ENCODE assay signal across 1 cellular context in the genomic region with DNA sequence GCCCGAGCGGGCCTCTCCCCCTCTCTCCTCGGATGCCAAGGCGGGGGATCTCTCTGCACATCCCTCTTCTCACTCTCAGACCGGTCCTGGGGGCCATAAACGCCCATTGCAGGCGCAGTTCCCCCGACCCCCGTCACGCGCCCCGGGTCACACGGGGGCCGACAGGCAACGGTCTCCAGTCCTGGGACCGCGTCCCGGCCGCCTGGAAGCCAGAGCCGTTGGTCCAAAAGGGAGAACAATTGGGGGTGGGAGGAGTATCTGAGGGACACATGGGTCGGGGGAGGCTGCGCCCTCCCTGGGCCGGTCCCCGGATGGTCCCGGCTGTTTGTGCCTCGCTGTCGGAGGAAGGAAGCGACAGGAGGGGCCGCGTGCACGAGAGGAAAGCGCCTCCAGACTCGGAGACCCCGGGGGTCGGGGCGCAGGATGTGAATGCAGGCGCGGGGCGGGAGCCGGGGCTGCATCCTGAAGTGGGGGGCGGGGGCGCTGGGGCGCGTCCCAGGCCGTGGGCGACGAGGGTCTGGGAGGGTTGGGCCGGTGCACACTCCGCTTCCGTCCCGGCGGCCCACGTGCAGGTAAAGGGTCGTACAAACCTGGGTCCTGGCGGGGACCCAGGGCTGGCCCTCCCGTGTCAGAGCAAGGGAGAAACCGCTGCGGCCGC.
A peak's percentile ranks its signal among the peaks of the same experiment; 100 is the strongest.
TF ChIP-seq lines count a peak whose summit lies in the region.

No MANE protein-coding gene starts in this region.

TF ChIP-seq in HepG2, 621 proteins besides CTCF, POLR2A, EP300 and RAD21 (continued from another document and continues in another):
- TF ChIP-seq, protein P1, sequence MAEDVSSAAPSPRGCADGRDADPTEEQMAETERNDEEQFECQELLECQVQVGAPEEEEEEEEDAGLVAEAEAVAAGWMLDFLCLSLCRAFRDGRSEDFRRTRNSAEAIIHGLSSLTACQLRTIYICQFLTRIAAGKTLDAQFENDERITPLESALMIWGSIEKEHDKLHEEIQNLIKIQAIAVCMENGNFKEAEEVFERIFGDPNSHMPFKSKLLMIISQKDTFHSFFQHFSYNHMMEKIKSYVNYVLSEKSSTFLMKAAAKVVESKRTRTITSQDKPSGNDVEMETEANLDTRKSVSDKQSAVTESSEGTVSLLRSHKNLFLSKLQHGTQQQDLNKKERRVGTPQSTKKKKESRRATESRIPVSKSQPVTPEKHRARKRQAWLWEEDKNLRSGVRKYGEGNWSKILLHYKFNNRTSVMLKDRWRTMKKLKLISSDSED (CRISPR knock-in tag; IDR thresholded peaks at IDR 0.05) = no peak; the same call in 1 of the 2 replicates
- TF ChIP-seq, protein P2, sequence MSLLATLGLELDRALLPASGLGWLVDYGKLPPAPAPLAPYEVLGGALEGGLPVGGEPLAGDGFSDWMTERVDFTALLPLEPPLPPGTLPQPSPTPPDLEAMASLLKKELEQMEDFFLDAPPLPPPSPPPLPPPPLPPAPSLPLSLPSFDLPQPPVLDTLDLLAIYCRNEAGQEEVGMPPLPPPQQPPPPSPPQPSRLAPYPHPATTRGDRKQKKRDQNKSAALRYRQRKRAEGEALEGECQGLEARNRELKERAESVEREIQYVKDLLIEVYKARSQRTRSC (CRISPR knock-in tag; IDR thresholded peaks at IDR 0.05; ENCODE audit: low read depth) = no peak
- TF ChIP-seq ZFP62 (CRISPR knock-in tag; IDR thresholded peaks at IDR 0.05) (no peak), ZFP41 (CRISPR knock-in tag; IDR thresholded peaks at IDR 0.05; ENCODE audit: borderline replicate concordance) (no peak; the same call in 1 of the 2 replicates), HNRNPK (IDR thresholded peaks at IDR 0.05; ENCODE audit: low read depth, low read length, poor library complexity, severe bottlenecking) (peak; percentile 3), JUND (CRISPR knock-in tag; IDR thresholded peaks at IDR 0.05) (no peak), POLR2AphosphoS2 (IDR thresholded peaks at IDR 0.05; ENCODE audit: low read depth, low read length) (no peak), SMARCC2 (IDR thresholded peaks at IDR 0.05) (no peak), NKX3-1 (CRISPR knock-in tag; IDR thresholded peaks at IDR 0.05) (no peak; the same call in 1 of the 2 replicates), TBP (CRISPR knock-in tag; IDR thresholded peaks at IDR 0.05) (no peak), ZNF720 (CRISPR knock-in tag; IDR thresholded peaks at IDR 0.05) (no peak), ZNF562 (CRISPR knock-in tag; IDR thresholded peaks at IDR 0.05; ENCODE audit: borderline replicate concordance) (no peak), NRL (CRISPR knock-in tag; IDR thresholded peaks at IDR 0.05; ENCODE audit: borderline replicate concordance) (no peak), KDM1A (CRISPR knock-in tag; IDR thresholded peaks at IDR 0.05) (no peak), GABPA (IDR thresholded peaks at IDR 0.05; ENCODE audit: low read depth, low read length) (no peak), GABPA (CRISPR knock-in tag; IDR thresholded peaks at IDR 0.05; ENCODE audit: low read depth) (no peak), JARID2 (CRISPR knock-in tag; IDR thresholded peaks at IDR 0.05; ENCODE audit: insufficient replicate concordance) (no peak), ZBTB42 (CRISPR knock-in tag; IDR thresholded peaks at IDR 0.05) (0 out of 2 replicates have a peak, but pooled peaks have one; percentile 48), EEA1 (CRISPR knock-in tag; IDR thresholded peaks at IDR 0.05; ENCODE audit: borderline replicate concordance) (no peak), ZNF451 (CRISPR knock-in tag; IDR thresholded peaks at IDR 0.05) (no peak), SP4 (CRISPR knock-in tag; IDR thresholded peaks at IDR 0.05) (no peak), SIX1 (CRISPR knock-in tag; IDR thresholded peaks at IDR 0.05; ENCODE audit: borderline replicate concordance) (no peak), ZBTB1 (CRISPR knock-in tag; IDR thresholded peaks at IDR 0.05; ENCODE audit: borderline replicate concordance) (no peak), ATAD3A (CRISPR knock-in tag; IDR thresholded peaks at IDR 0.05) (no peak), ZNF724P (CRISPR knock-in tag; IDR thresholded peaks at IDR 0.05; ENCODE audit: borderline replicate concordance) (no peak), ZNF30 (CRISPR knock-in tag; IDR thresholded peaks at IDR 0.05) (no peak), ZNF550 (CRISPR knock-in tag; IDR thresholded peaks at IDR 0.05; ENCODE audit: borderline replicate concordance) (no peak; the same call in 1 of the 2 replicates), SNRNP70 (IDR thresholded peaks at IDR 0.05; ENCODE audit: low read depth, low read length) (no peak), NCOA2 (CRISPR knock-in tag; IDR thresholded peaks at IDR 0.05) (no peak), ZNF225 (CRISPR knock-in tag; IDR thresholded peaks at IDR 0.05) (no peak), ZNF607 (CRISPR knock-in tag; IDR thresholded peaks at IDR 0.05; ENCODE audit: borderline replicate concordance) (no peak), ARNTL (CRISPR knock-in tag; IDR thresholded peaks at IDR 0.05) (no peak; the same call in 1 of the 2 replicates), GPN1 (CRISPR knock-in tag; IDR thresholded peaks at IDR 0.05; ENCODE audit: borderline replicate concordance) (no peak), XBP1 (CRISPR knock-in tag; IDR thresholded peaks at IDR 0.05) (no peak), PHF8 (CRISPR knock-in tag; IDR thresholded peaks at IDR 0.05) (no peak), ZNF292 (CRISPR knock-in tag; IDR thresholded peaks at IDR 0.05; ENCODE audit: borderline replicate concordance, low read depth) (no peak), MBD4 (IDR thresholded peaks at IDR 0.05; ENCODE audit: borderline replicate concordance, low read length) (no peak), ARNT (IDR thresholded peaks at IDR 0.05) (no peak), ZNF619 (CRISPR knock-in tag; IDR thresholded peaks at IDR 0.05) (no peak), RARG (CRISPR knock-in tag; IDR thresholded peaks at IDR 0.05; ENCODE audit: low read depth) (no peak), TGIF2 (CRISPR knock-in tag; IDR thresholded peaks at IDR 0.05) (no peak), ZNF207 (IDR thresholded peaks at IDR 0.05; ENCODE audit: borderline replicate concordance) (no peak), ZNF776 (CRISPR knock-in tag; IDR thresholded peaks at IDR 0.05) (no peak), ZNF251 (CRISPR knock-in tag; IDR thresholded peaks at IDR 0.05) (no peak), MEIS2 (CRISPR knock-in tag; IDR thresholded peaks at IDR 0.05) (no peak), ZNF737 (CRISPR knock-in tag; IDR thresholded peaks at IDR 0.05; ENCODE audit: borderline replicate concordance) (no peak), NPAS2 (CRISPR knock-in tag; IDR thresholded peaks at IDR 0.05; ENCODE audit: borderline replicate concordance) (no peak)
- TF ChIP-seq, protein P3, sequence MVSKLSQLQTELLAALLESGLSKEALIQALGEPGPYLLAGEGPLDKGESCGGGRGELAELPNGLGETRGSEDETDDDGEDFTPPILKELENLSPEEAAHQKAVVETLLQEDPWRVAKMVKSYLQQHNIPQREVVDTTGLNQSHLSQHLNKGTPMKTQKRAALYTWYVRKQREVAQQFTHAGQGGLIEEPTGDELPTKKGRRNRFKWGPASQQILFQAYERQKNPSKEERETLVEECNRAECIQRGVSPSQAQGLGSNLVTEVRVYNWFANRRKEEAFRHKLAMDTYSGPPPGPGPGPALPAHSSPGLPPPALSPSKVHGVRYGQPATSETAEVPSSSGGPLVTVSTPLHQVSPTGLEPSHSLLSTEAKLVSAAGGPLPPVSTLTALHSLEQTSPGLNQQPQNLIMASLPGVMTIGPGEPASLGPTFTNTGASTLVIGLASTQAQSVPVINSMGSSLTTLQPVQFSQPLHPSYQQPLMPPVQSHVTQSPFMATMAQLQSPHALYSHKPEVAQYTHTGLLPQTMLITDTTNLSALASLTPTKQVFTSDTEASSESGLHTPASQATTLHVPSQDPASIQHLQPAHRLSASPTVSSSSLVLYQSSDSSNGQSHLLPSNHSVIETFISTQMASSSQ (IDR thresholded peaks at IDR 0.05; ENCODE audit: low read depth) = no peak
- TF ChIP-seq, protein P3 (CRISPR knock-in tag; IDR thresholded peaks at IDR 0.05; ENCODE audit: borderline replicate concordance) = no peak
- TF ChIP-seq, protein P4, sequence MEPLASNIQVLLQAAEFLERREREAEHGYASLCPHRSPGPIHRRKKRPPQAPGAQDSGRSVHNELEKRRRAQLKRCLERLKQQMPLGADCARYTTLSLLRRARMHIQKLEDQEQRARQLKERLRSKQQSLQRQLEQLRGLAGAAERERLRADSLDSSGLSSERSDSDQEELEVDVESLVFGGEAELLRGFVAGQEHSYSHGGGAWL (CRISPR knock-in tag; IDR thresholded peaks at IDR 0.05) = no peak
- TF ChIP-seq, protein P5, sequence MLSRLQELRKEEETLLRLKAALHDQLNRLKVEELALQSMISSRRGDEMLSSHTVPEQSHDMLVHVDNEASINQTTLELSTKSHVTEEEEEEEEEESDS (CRISPR knock-in tag; IDR thresholded peaks at IDR 0.05; ENCODE audit: borderline replicate concordance) = no peak
- TF ChIP-seq, protein P6, sequence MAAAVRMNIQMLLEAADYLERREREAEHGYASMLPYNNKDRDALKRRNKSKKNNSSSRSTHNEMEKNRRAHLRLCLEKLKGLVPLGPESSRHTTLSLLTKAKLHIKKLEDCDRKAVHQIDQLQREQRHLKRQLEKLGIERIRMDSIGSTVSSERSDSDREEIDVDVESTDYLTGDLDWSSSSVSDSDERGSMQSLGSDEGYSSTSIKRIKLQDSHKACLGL (CRISPR knock-in tag; IDR thresholded peaks at IDR 0.05) = no peak; the same call in 1 of the 2 replicates
- TF ChIP-seq, protein P7, sequence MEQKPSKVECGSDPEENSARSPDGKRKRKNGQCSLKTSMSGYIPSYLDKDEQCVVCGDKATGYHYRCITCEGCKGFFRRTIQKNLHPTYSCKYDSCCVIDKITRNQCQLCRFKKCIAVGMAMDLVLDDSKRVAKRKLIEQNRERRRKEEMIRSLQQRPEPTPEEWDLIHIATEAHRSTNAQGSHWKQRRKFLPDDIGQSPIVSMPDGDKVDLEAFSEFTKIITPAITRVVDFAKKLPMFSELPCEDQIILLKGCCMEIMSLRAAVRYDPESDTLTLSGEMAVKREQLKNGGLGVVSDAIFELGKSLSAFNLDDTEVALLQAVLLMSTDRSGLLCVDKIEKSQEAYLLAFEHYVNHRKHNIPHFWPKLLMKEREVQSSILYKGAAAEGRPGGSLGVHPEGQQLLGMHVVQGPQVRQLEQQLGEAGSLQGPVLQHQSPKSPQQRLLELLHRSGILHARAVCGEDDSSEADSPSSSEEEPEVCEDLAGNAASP (CRISPR knock-in tag; IDR thresholded peaks at IDR 0.05; ENCODE audit: borderline replicate concordance) = peak; percentile 17; the same call in 1 of the 2 replicates
- TF ChIP-seq, protein P8, sequence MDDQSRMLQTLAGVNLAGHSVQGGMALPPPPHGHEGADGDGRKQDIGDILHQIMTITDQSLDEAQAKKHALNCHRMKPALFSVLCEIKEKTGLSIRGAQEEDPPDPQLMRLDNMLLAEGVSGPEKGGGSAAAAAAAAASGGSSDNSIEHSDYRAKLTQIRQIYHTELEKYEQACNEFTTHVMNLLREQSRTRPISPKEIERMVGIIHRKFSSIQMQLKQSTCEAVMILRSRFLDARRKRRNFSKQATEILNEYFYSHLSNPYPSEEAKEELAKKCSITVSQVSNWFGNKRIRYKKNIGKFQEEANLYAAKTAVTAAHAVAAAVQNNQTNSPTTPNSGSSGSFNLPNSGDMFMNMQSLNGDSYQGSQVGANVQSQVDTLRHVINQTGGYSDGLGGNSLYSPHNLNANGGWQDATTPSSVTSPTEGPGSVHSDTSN (CRISPR knock-in tag; IDR thresholded peaks at IDR 0.05; ENCODE audit: borderline replicate concordance) = no peak
- TF ChIP-seq, protein P9, sequence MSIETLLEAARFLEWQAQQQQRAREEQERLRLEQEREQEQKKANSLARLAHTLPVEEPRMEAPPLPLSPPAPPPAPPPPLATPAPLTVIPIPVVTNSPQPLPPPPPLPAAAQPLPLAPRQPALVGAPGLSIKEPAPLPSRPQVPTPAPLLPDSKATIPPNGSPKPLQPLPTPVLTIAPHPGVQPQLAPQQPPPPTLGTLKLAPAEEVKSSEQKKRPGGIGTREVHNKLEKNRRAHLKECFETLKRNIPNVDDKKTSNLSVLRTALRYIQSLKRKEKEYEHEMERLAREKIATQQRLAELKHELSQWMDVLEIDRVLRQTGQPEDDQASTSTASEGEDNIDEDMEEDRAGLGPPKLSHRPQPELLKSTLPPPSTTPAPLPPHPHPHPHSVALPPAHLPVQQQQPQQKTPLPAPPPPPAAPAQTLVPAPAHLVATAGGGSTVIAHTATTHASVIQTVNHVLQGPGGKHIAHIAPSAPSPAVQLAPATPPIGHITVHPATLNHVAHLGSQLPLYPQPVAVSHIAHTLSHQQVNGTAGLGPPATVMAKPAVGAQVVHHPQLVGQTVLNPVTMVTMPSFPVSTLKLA (IDR thresholded peaks at IDR 0.05) = no peak
- TF ChIP-seq, protein P10, sequence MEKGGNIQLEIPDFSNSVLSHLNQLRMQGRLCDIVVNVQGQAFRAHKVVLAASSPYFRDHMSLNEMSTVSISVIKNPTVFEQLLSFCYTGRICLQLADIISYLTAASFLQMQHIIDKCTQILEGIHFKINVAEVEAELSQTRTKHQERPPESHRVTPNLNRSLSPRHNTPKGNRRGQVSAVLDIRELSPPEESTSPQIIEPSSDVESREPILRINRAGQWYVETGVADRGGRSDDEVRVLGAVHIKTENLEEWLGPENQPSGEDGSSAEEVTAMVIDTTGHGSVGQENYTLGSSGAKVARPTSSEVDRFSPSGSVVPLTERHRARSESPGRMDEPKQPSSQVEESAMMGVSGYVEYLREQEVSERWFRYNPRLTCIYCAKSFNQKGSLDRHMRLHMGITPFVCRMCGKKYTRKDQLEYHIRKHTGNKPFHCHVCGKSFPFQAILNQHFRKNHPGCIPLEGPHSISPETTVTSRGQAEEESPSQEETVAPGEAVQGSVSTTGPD (CRISPR knock-in tag; IDR thresholded peaks at IDR 0.05) = no peak
- TF ChIP-seq, protein P11, sequence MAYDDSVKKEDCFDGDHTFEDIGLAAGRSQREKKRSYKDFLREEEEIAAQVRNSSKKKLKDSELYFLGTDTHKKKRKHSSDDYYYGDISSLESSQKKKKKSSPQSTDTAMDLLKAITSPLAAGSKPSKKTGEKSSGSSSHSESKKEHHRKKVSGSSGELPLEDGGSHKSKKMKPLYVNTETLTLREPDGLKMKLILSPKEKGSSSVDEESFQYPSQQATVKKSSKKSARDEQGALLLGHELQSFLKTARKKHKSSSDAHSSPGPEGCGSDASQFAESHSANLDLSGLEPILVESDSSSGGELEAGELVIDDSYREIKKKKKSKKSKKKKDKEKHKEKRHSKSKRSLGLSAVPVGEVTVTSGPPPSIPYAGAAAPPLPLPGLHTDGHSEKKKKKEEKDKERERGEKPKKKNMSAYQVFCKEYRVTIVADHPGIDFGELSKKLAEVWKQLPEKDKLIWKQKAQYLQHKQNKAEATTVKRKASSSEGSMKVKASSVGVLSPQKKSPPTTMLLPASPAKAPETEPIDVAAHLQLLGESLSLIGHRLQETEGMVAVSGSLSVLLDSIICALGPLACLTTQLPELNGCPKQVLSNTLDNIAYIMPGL (CRISPR knock-in tag; IDR thresholded peaks at IDR 0.05; ENCODE audit: borderline replicate concordance in 1 of 2, low read depth in 1 of 2) = no peak
